Comparison of ENCODE assay signal across 13 cellular contexts in genomic region chr3:172536505-172536904, GRCh38. TPM values are rescaled to one million over a fixed set of nuclear protein-coding genes. Genes with fewer than 3 reads are reported as not detected.
DNase-seq lines count a peak whose midpoint lies in the region; ATAC-seq lines count a peak whose summit lies in the region.
"Had no signal": no experiment of that assay in that cellular context is flagged by ENCODE, and none has a peak within 500 bp of the region (broad histone marks: within the 10 kb centered on the region; RNA-seq: fewer than 3 reads in every experiment).

No MANE protein-coding gene starts in this region.

- H3K4me3 ChIP-seq in urinary bladder (ENCODE audit: low read depth, low read length), result no peak overlapping the region

- peak overlapping the region; percentile 15 for H3K27ac ChIP-seq in urinary bladder (ENCODE audit: low read depth)

- ATAC-seq in activated naive CD8-positive, alpha-beta T cell treated with anti-CD3 and anti-CD28 coated beads, Interleukin-2, amount 50 U/mL, for 24 hours, result no peak
- peak; percentile 97 for ATAC-seq in left colon
- ATAC-seq in HG02884 (IDR thresholded peaks at IDR 0.05; ENCODE audit: unreplicated experiment), result no peak
- no peak for ATAC-seq in GM18873 (IDR thresholded peaks at IDR 0.05; ENCODE audit: low FRiP score, unreplicated experiment)
- ATAC-seq: Right ventricle myocardium inferior had no signal

- no peaks in the 10 kb centered on the region for H3K4me1 ChIP-seq in urinary bladder (ENCODE audit: insufficient read depth)

- H3K27me3 Mint-ChIP-seq in activated naive CD8-positive, alpha-beta T cell treated with anti-CD3 and anti-CD28 coated beads for 36 hours, result no peaks in the 10 kb centered on the region
- no peaks in the 10 kb centered on the region for H3K27me3 Mint-ChIP-seq in activated naive CD8-positive, alpha-beta T cell treated with anti-CD3 and anti-CD28 coated beads, Interleukin-2, amount 50 U/mL, for 24 hours
- no peaks in the 10 kb centered on the region for H3K27me3 Mint-ChIP-seq in activated CD4-positive, alpha-beta memory T cell treated with anti-CD3 and anti-CD28 coated beads, Interleukin-2, amount 10 ng/mL, durations not matched to agents 7 days and 5 days

- H3K4me3 Mint-ChIP-seq in activated naive CD8-positive, alpha-beta T cell treated with anti-CD3 and anti-CD28 coated beads for 36 hours, result no peak overlapping the region
- no peak overlapping the region for H3K4me3 Mint-ChIP-seq in activated naive CD8-positive, alpha-beta T cell treated with anti-CD3 and anti-CD28 coated beads, Interleukin-2, amount 50 U/mL, for 24 hours
- H3K4me3 Mint-ChIP-seq in activated CD4-positive, alpha-beta memory T cell treated with anti-CD3 and anti-CD28 coated beads, Interleukin-2, amount 10 ng/mL, durations not matched to agents 7 days and 5 days, result no peak overlapping the region

- intact Hi-C loops in left colon (cut with DNase I, micrococcal nuclease), result no loop called here

- H3K9me3 Mint-ChIP-seq in activated naive CD8-positive, alpha-beta T cell treated with anti-CD3 and anti-CD28 coated beads for 36 hours, result peaks cover 6% of the 10 kb centered on the region
- H3K9me3 Mint-ChIP-seq in activated naive CD8-positive, alpha-beta T cell treated with anti-CD3 and anti-CD28 coated beads, Interleukin-2, amount 50 U/mL, for 24 hours, result no peaks in the 10 kb centered on the region
- peaks cover 4% of the 10 kb centered on the region for H3K9me3 Mint-ChIP-seq in activated CD4-positive, alpha-beta memory T cell treated with anti-CD3 and anti-CD28 coated beads, Interleukin-2, amount 10 ng/mL, durations not matched to agents 7 days and 5 days

- WGBS in urinary bladder, result 85% methylated on average over 1 of the region's 1 CpG

- H3K36me3 Mint-ChIP-seq in activated naive CD8-positive, alpha-beta T cell treated with anti-CD3 and anti-CD28 coated beads for 36 hours, result peaks cover 9% of the 10 kb centered on the region
- H3K36me3 Mint-ChIP-seq in activated naive CD8-positive, alpha-beta T cell treated with anti-CD3 and anti-CD28 coated beads, Interleukin-2, amount 50 U/mL, for 24 hours (ENCODE audit: low read depth), result peaks cover 3% of the 10 kb centered on the region
- H3K36me3 Mint-ChIP-seq in activated CD4-positive, alpha-beta memory T cell treated with anti-CD3 and anti-CD28 coated beads, Interleukin-2, amount 10 ng/mL, durations not matched to agents 7 days and 5 days (ENCODE audit: low read depth), result peaks cover 23% of the 10 kb centered on the region

- H3K4me1 Mint-ChIP-seq in activated naive CD8-positive, alpha-beta T cell treated with anti-CD3 and anti-CD28 coated beads for 36 hours, result peaks cover 31% of the 10 kb centered on the region
- H3K4me1 Mint-ChIP-seq in activated naive CD8-positive, alpha-beta T cell treated with anti-CD3 and anti-CD28 coated beads, Interleukin-2, amount 50 U/mL, for 24 hours, result peaks cover 34% of the 10 kb centered on the region
- peaks cover 49% of the 10 kb centered on the region for H3K4me1 Mint-ChIP-seq in activated CD4-positive, alpha-beta memory T cell treated with anti-CD3 and anti-CD28 coated beads, Interleukin-2, amount 10 ng/mL, durations not matched to agents 7 days and 5 days

- H3K27ac Mint-ChIP-seq in activated naive CD8-positive, alpha-beta T cell treated with anti-CD3 and anti-CD28 coated beads for 36 hours, result peak overlapping the region; percentile 84
- no peak overlapping the region for H3K27ac Mint-ChIP-seq in activated naive CD8-positive, alpha-beta T cell treated with anti-CD3 and anti-CD28 coated beads, Interleukin-2, amount 50 U/mL, for 24 hours
- H3K27ac Mint-ChIP-seq in activated CD4-positive, alpha-beta memory T cell treated with anti-CD3 and anti-CD28 coated beads, Interleukin-2, amount 10 ng/mL, durations not matched to agents 7 days and 5 days, result peak overlapping the region; percentile 87

- CTCF ChIA-PET in activated CD4-positive, alpha-beta memory T cell treated with anti-CD3 and anti-CD28 coated beads, Interleukin-2, amount 10 ng/mL, durations not matched to agents 7 days and 5 days (lab: Charles Lee), result interaction anchor here (1.7 kb wide), 1 partner anchor 10 kb away, joined by 4 read pairs; no protein-coding TSS in a partner anchor

- POLR2A ChIA-PET in activated CD4-positive, alpha-beta memory T cell treated with anti-CD3 and anti-CD28 coated beads, Interleukin-2, amount 10 ng/mL, durations not matched to agents 7 days and 5 days (lab: Charles Lee), result interaction anchor here (1.3 to 3.3 kb wide), 3 partner anchors 14 to 59 kb away, joined by 3 to 21 read pairs (median 5); partner anchors contain the start of gene TNFSF10

- H3K36me3 ChIP-seq in urinary bladder (ENCODE audit: insufficient read depth), result no peaks in the 10 kb centered on the region

- DNase-seq in activated naive CD8-positive, alpha-beta T cell treated with anti-CD3 and anti-CD28 coated beads for 36 hours, result no peak
- no peak for DNase-seq in activated naive CD8-positive, alpha-beta T cell treated with anti-CD3 and anti-CD28 coated beads, Interleukin-2, amount 50 U/mL, for 24 hours
- no peak for DNase-seq in activated CD4-positive, alpha-beta memory T cell treated with anti-CD3 and anti-CD28 coated beads, Interleukin-2, amount 10 ng/mL, durations not matched to agents 7 days and 5 days
- peak in 1 of 2 donors; percentile 65 for DNase-seq in left colon
- no peak for DNase-seq in stimulated activated CD4-positive, alpha-beta T cell treated with anti-CD3 and anti-CD28 coated beads, Interleukin-4, amount 100 ng/mL, for 24 hours
- DNase-seq: activated T-cell treated with anti-CD3 and anti-CD28 coated beads, Interleukin-2, amount 50 U/mL, for 4 hours; NCI-H1105 treated with DMSO at 0.1 percent for 48 hours; NCI-H82; posterior cingulate gyrus had no signal

RNA-seq across cellular contexts. Expression of gene TNFSF10, which starts 13.3 kb away (rescaled TPM):
- 10 to 100 TPM; 52.4 to 55.2 TPM for total RNA-seq in activated naive CD8-positive, alpha-beta T cell treated with anti-CD3 and anti-CD28 coated beads for 36 hours
- total RNA-seq in activated CD4-positive, alpha-beta memory T cell treated with anti-CD3 and anti-CD28 coated beads, Interleukin-2, amount 10 ng/mL, durations not matched to agents 7 days and 5 days, result 100 to 1,000 TPM; 118 to 119 TPM
- total RNA-seq in left colon (100 to 1,000 TPM in 1 of 2 donors, 10 to 100 TPM in 1; 94.2 to 136 TPM), urinary bladder (74.0 TPM)
- polyA plus RNA-seq in urinary bladder, result 29.4 TPM
